ENCODE assay signal across 8 cellular contexts in the genomic region with DNA sequence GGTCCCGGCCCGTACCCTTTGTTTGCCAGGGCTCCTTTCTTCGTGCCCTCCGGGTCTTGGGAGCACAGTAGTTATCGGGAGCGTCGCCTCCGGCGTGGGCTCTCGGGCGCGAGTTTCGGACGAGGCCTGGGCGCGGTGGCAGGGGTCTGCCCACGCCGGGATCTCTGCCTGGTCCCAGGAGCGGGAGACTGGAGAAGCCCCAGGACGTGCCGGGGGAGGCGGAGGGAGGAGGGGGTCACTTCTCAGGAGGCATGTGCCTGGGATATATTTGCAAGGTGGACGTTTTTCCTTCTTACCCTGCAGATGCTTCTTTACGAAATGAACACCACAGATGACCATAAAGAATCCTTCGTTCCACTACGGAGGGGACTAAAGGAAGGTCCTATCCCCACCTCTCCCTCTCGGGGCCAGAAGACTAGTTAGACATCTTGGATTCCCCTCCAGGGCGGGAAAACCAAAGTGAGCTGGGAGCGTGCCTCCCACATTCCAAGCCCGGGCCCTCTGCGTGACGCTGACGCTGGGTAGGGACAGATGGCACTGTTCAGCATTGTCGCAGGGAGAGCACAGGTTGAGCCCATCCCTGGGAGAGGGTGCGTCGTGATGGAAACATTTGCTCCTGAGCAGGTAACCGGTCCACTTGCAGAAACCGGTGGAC. TPM values are rescaled to one million over a fixed set of nuclear protein-coding genes. Genes with fewer than 3 reads are reported as not detected.
A peak's percentile ranks its signal among the peaks of the same experiment; 100 is the strongest.
DNase-seq lines count a peak whose midpoint lies in the region; ATAC-seq, FAIRE-seq and TF ChIP-seq lines count a peak whose summit lies in the region.

No MANE protein-coding gene starts in this region.

- H3K9me3 ChIP-seq in A549: 0 out of 3 replicates have a peak, but pooled peaks cover 2% of the 10 kb centered on the region
- no peaks in the 10 kb centered on the region for H3K9me3 ChIP-seq in mucosa of descending colon

- peaks cover 42% of the 10 kb centered on the region for H3K4me1 ChIP-seq in A549
- peaks cover 27% of the 10 kb centered on the region for H3K4me1 ChIP-seq in mucosa of descending colon (ENCODE audit: low read depth)

- intact Hi-C loops in mucosa of descending colon (cut with DNase I, micrococcal nuclease): no loop called here

- CTCF ChIA-PET in A549 (lab: Yijun Ruan, JAX): interaction anchor here (0.8 to 3.1 kb wide), 6 partner anchors 11 to 122 kb away, joined by 3 to 12 read pairs (median 4); no protein-coding TSS in a partner anchor

- H3K4me2 ChIP-seq in A549: peak overlapping the region; percentile 96

- no peaks in the 10 kb centered on the region for H3K36me3 ChIP-seq in mucosa of descending colon (ENCODE audit: low read depth)

- 71% methylated on average over 19 of the region's 38 CpGs for WGBS in A549 (ENCODE audit: missing lambda C conversion rate)

- no peak for TF ChIP-seq POLR2A in A549 (IDR thresholded peaks at IDR 0.05; ENCODE audit: low read length)

- POLR2A ChIA-PET in A549 (lab: Yijun Ruan, JAX): interaction anchor here (1.3 kb wide), 1 partner anchor 57 kb away, joined by 6 read pairs; no protein-coding TSS in a partner anchor

- TF ChIP-seq CTCF in A549 (IDR thresholded peaks at IDR 0.05) (0 out of 3 replicates have a peak, but pooled peaks have one; percentile 4), coronary artery (IDR thresholded peaks at IDR 0.05) (no peak), mucosa of descending colon (IDR thresholded peaks at IDR 0.05) (no peak)

- FAIRE-seq in A549 (lab: Jason Lieb, UNC): no peak

- H3K27ac ChIP-seq in A549 (peak overlapping the region; percentile 91 to 99), coronary artery (peak overlapping the region; percentile 78 to 91)

- H3K4me3 ChIP-seq in A549: peak overlapping the region; percentile 81
- peak overlapping the region; percentile 91 for H3K4me3 ChIP-seq in coronary artery
- peak overlapping the region; percentile 88 for H3K4me3 ChIP-seq in mucosa of descending colon

- TF ChIP-seq RAD21 in A549 (conservative IDR thresholded peaks at IDR 0.05 in 1 of 2, IDR thresholded peaks at IDR 0.05 in 1 of 2): no peak

- DNase-seq in A549 (ENCODE audit: low read depth in 1 of 2, low spot score in 1 of 2): no peak
- DNase-seq in HK-2 (ENCODE audit: unreplicated experiment): peak; percentile 80
- DNase-seq in coronary artery (ENCODE audit: low spot score): no peak
- peak in 1 of 3 donors; percentile 59 for DNase-seq in mucosa of descending colon
- DNase-seq in SW480 (ENCODE audit: low spot score): no peak

- TF ChIP-seq EP300 in A549 (IDR thresholded peaks at IDR 0.05): no peak

- ATAC-seq in A549 (no peak; a peak in 1 of 6 replicates), mucosa of descending colon (no peak), HG03108 (IDR thresholded peaks at IDR 0.05; ENCODE audit: unreplicated experiment) (no peak), GM21786 (IDR thresholded peaks at IDR 0.05; ENCODE audit: unreplicated experiment) (no peak), GM21526 (IDR thresholded peaks at IDR 0.05; ENCODE audit: low FRiP score, unreplicated experiment) (no peak)

TF ChIP-seq in A549, 52 proteins besides CTCF, POLR2A, EP300 and RAD21:
- TF ChIP-seq EHF (CRISPR knock-in tag; IDR thresholded peaks at IDR 0.05) (0 out of 2 replicates have a peak, but pooled peaks have one; percentile 36), HOXB5 (CRISPR knock-in tag; IDR thresholded peaks at IDR 0.05) (peak; percentile 69; the same call in 1 of the 2 replicates), RNF2 (IDR thresholded peaks at IDR 0.05; ENCODE audit: borderline replicate concordance, low read depth) (peak; percentile 71; the same call in 1 of the 2 replicates), JUN (IDR thresholded peaks at IDR 0.05) (no peak), CBX2 (IDR thresholded peaks at IDR 0.05; ENCODE audit: borderline replicate concordance, low read depth) (no peak), HDAC2 (IDR thresholded peaks at IDR 0.05) (no peak), MAFK (IDR thresholded peaks at IDR 0.05; ENCODE audit: partially characterized antibody) (peak; percentile 83), HOXB13 (CRISPR knock-in tag; IDR thresholded peaks at IDR 0.05; ENCODE audit: low read depth) (peak; percentile 58; the same call in 1 of the 2 replicates)
- TF ChIP-seq, protein P1, sequence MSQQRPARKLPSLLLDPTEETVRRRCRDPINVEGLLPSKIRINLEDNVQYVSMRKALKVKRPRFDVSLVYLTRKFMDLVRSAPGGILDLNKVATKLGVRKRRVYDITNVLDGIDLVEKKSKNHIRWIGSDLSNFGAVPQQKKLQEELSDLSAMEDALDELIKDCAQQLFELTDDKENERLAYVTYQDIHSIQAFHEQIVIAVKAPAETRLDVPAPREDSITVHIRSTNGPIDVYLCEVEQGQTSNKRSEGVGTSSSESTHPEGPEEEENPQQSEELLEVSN (IDR thresholded peaks at IDR 0.05; ENCODE audit: borderline replicate concordance, low read depth): peak; percentile 92
- TF ChIP-seq, protein P2, sequence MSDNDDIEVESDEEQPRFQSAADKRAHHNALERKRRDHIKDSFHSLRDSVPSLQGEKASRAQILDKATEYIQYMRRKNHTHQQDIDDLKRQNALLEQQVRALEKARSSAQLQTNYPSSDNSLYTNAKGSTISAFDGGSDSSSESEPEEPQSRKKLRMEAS (IDR thresholded peaks at IDR 0.05): peak; percentile 87; the same call in 1 of the 2 replicates
- TF ChIP-seq, protein P3, sequence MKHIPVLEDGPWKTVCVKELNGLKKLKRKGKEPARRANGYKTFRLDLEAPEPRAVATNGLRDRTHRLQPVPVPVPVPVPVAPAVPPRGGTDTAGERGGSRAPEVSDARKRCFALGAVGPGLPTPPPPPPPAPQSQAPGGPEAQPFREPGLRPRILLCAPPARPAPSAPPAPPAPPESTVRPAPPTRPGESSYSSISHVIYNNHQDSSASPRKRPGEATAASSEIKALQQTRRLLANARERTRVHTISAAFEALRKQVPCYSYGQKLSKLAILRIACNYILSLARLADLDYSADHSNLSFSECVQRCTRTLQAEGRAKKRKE (CRISPR knock-in tag; IDR thresholded peaks at IDR 0.05; ENCODE audit: low read depth): 0 out of 2 replicates have a peak, but pooled peaks have one; percentile 42
TF ChIP-seq in A549: peak in this region for 8.

RNA-seq across cellular contexts. Expression of a gene that starts 0.5 kb away (rescaled TPM):
- 85.9 and 97.6 TPM in 2 replicates for polyA plus RNA-seq in A549 (2011; rRNA removed)
- polyA plus RNA-seq in A549 (2012; cell fraction: cytosol; rRNA removed): 59.4 and 66.7 TPM in 2 replicates
- 44.8 and 46.9 TPM in 2 replicates for polyA plus RNA-seq in A549 (2012; cell fraction: nucleus; rRNA removed)
- polyA plus RNA-seq in A549 (2017; fragmentation: RNase III; extraction: RNeasy Plus Mini Kit Qiagen cat#74134 plus additional on column Dnase treatment): 57.9 to 70.3 TPM (median 68.1 TPM) in 3 replicates
- 81.4 and 86.9 TPM in 2 replicates for polyA minus RNA-seq in A549 (2011; rRNA and poly(A)+ RNA removed)
- total RNA-seq in mucosa of descending colon: 100 to 1,000 TPM; 109 to 132 (median 113) TPM
